In the genomic region with DNA sequence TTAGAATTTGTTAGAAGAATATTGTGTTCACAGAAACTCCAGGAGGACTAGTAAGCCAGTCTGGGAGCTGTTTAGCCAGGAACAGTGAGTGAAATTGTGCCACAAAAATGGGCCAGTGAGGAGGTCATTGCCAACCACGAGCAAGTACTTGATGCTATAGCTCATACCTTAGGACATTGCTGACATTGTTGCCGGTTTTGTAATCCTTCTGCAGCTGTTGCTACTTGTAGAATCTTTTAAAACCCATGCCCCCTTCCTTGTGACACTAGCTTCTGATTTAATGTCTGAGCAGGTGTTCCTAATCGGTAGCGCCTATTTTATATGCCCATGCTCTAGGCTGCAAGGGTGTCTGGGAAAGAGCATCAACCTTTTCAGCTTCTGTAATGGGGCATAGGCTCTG, we compare ENCODE assay signal across 28 cellular contexts. TPM values are rescaled to one million over a fixed set of nuclear protein-coding genes. Genes with fewer than 3 reads are reported as not detected.
DNase-seq lines count a peak whose midpoint lies in the region; ATAC-seq, FAIRE-seq and TF ChIP-seq lines count a peak whose summit lies in the region.
"Had no signal": no experiment of that assay in that cellular context is flagged by ENCODE, and none has a peak within 500 bp of the region (broad histone marks: within the 10 kb centered on the region; RNA-seq: fewer than 3 reads in every experiment).

No MANE protein-coding gene starts in this region.

- no peaks in the 10 kb centered on the region for H3K4me1 ChIP-seq in HEK293 (ENCODE audit: control insufficient read depth, insufficient read depth, low read length)
- H3K4me1 ChIP-seq in GM12878 (ENCODE audit: control insufficient read depth, insufficient read depth, low read length): no peaks in the 10 kb centered on the region
- peaks cover 5% of the 10 kb centered on the region for H3K4me1 ChIP-seq in psoas muscle
- H3K4me1 ChIP-seq: breast epithelium, pancreas had no signal

- intact Hi-C loops in GM12878 (cut with micrococcal nuclease; ENCODE audit: unreplicated experiment) (no loop called here), psoas muscle (cut with DNase I) (no loop called here)

- BruUV-seq in GM12878 (replicated peaks; lab: Mats Ljungman, UMichigan): no TSS peak

- H3K27me3 ChIP-seq in GM12878 (replicated peaks in 1 of 2; ENCODE audit: control insufficient read depth in 2 of 2, insufficient read depth in 2 of 2, low read length in 1 of 2) (no peaks in the 10 kb centered on the region), psoas muscle (ENCODE audit: insufficient read depth in 3 of 3, low read length in 2 of 3) (no peaks in the 10 kb centered on the region)
- H3K27me3 ChIP-seq: breast epithelium, pancreas had no signal

- TF ChIP-seq EP300 in GM12878 (IDR thresholded peaks at IDR 0.05; ENCODE audit: borderline replicate concordance in 1 of 2, control insufficient read depth in 1 of 2, low read depth in 2 of 2, low read length in 2 of 2): no peak

- H3K9me3 ChIP-seq in HEK293 (ENCODE audit: control insufficient read depth, insufficient read depth, low read depth, low read length): no peaks in the 10 kb centered on the region
- no peaks in the 10 kb centered on the region for H3K9me3 ChIP-seq in GM12878 (replicated peaks; ENCODE audit: control insufficient read depth, insufficient read depth, low read length)
- no peaks in the 10 kb centered on the region for H3K9me3 ChIP-seq in psoas muscle
- H3K9me3 ChIP-seq: breast epithelium, pancreas had no signal

- H2AFZ ChIP-seq in GM12878 (ENCODE audit: control insufficient read depth, low read depth, low read length): no peak overlapping the region

- no peak for FAIRE-seq in GM12878 (lab: Jason Lieb, UNC)
- FAIRE-seq: keratinocyte, pancreas, urothelium cell line had no signal

- H3K4me3 ChIP-seq in HEK293 (ENCODE audit: low read depth, low read length) (no peak overlapping the region), GM12878 (peak overlapping the region; percentile 1; the same call in 1 of the 2 replicates), psoas muscle (no peak overlapping the region)
- H3K4me3 ChIP-seq: breast epithelium, pancreas had no signal

- TF ChIP-seq CTCF in HEK293 (tag by site-specific recombination; IDR thresholded peaks at IDR 0.05): no peak
- TF ChIP-seq CTCF in GM12878 (IDR thresholded peaks at IDR 0.05 in 2 of 3, conservative IDR thresholded peaks at IDR 0.05 in 1 of 3; ENCODE audit: control insufficient read depth in 2 of 3, extremely low read depth in 1 of 3, insufficient read depth in 1 of 3, low read depth in 3 of 3, low read length in 3 of 3): no peak
- TF ChIP-seq CTCF in psoas muscle (IDR thresholded peaks at IDR 0.05): no peak
- no peak for TF ChIP-seq CTCF in omental fat pad (IDR thresholded peaks at IDR 0.05)

- SMC1A ChIA-PET in GM12878 (lab: Charles Lee; ENCODE audit: uncharacterized antibody, unreplicated experiment): interaction anchor here (0.6 to 1.3 kb wide), 3 partner anchors 9 to 381 kb away, joined by 3 to 5 read pairs (median 4); no protein-coding TSS in a partner anchor

- H3K79me2 ChIP-seq in GM12878 (ENCODE audit: control insufficient read depth, insufficient read depth, low read length): peaks cover 44% of the 10 kb centered on the region

- 60% methylated on average over 4 of the region's 4 CpGs for WGBS in GM12878 (ENCODE audit: insufficient coverage, insufficient replicate concordance, low lambda C conversion rate, missing lambda C conversion rate)
- 21 to 60% (median 36%) methylated on average over 4 of the region's 4 CpGs for WGBS in psoas muscle, 3 donors

- POLR2A ChIA-PET in HEK293 (lab: Yijun Ruan, JAX) (no interaction called here), GM12878 (lab: Charles Lee) (no interaction called here)

- no peak for TF ChIP-seq POLR2A in GM12878 (IDR thresholded peaks at IDR 0.05; ENCODE audit: low read depth, low read length)

- RAD21 ChIA-PET in GM12878 (lab: Charles Lee; ENCODE audit: unreplicated experiment): no interaction called here

- no peaks in the 10 kb centered on the region for H4K20me1 ChIP-seq in GM12878 (ENCODE audit: control insufficient read depth, insufficient read depth)

- DNase-seq in NCI-H524 (lab: John Stamatoyannopoulos, UW): peak; percentile 27 to 74
- no peak for DNase-seq in GM12878 (ENCODE audit: low read depth, low spot score)
- DNase-seq in psoas muscle: no peak
- DNase-seq in NCI-H774 (lab: John Stamatoyannopoulos, UW): no peak
- no peak for DNase-seq in SHP77 treated with DMSO at 0.1 percent for 48 hours (lab: John Stamatoyannopoulos, UW)
- DNase-seq in omental fat pad (ENCODE audit: low spot score): no peak
- DNase-seq: activated B cell treated with CpG ODN at 0.5 μM for 24 hours; activated CD4-positive, alpha-beta T cell treated with anti-CD3 and anti-CD28 coated beads, Interleukin-2, amount 50 U/mL, for 1 hour; amygdala; Calu3; effector CD4-positive, alpha-beta T cell; GDM1; left ventricle myocardium superior; natural killer cell; NCI-H1417; NCI-H2029 treated with DMSO at 0.1 percent for 48 hours; NCI-H345; pancreas; SHP77; stimulated activated CD4-positive, alpha-beta T cell treated with anti-CD3 and anti-CD28 coated beads, Interleukin-4, amount 100 ng/mL, for 1 hour; substantia nigra had no signal

- TF ChIP-seq RAD21 in GM12878 (IDR thresholded peaks at IDR 0.05; ENCODE audit: insufficient read depth, low read depth, low read length): no peak

- H3K36me3 ChIP-seq in HEK293 (ENCODE audit: control insufficient read depth in 2 of 2, insufficient read depth in 1 of 2, low read length in 2 of 2) (peaks cover 3 to 31% of the 10 kb centered on the region in 2 experiments; a peak in 2 of 3 replicates), GM12878 (ENCODE audit: control insufficient read depth in 2 of 2, insufficient read depth in 2 of 2, low read length in 1 of 2) (no peaks in the 10 kb centered on the region), psoas muscle (ENCODE audit: insufficient read depth in 1 of 2, low read depth in 1 of 2) (peaks cover 0 to 20% of the 10 kb centered on the region in 2 donors)
- H3K36me3 ChIP-seq: breast epithelium had no signal

- in situ Hi-C loops in GM12878 (cut with MboI): no loop called here

- H3K4me2 ChIP-seq in GM12878 (ENCODE audit: control insufficient read depth, insufficient read depth): peak overlapping the region; percentile 31

- CTCF ChIA-PET in HEK293 (lab: Yijun Ruan, JAX): interaction anchor here (0.6 to 1.2 kb wide), 3 partner anchors 20 to 300 kb away, joined by 3 to 4 read pairs (median 3); no protein-coding TSS in a partner anchor
- CTCF ChIA-PET in GM12878 (lab: Yijun Ruan, JAX): interaction anchor here (0.6 to 1.6 kb wide), 2 partner anchors 20 to 115 kb away, joined by 3 to 7 read pairs; no protein-coding TSS in a partner anchor

- H3K27ac ChIP-seq in HEK293 (ENCODE audit: extremely low read depth, low read depth, low read length) (no peak overlapping the region), GM12878 (ENCODE audit: control insufficient read depth, insufficient read depth) (no peak overlapping the region), psoas muscle (peak overlapping the region; percentile 32)
- H3K27ac ChIP-seq: breast epithelium, pancreas had no signal

- no peak overlapping the region for H3K9ac ChIP-seq in GM12878 (ENCODE audit: control insufficient read depth, insufficient read depth, low read length)

- ATAC-seq in GM12878: no peak
- ATAC-seq in psoas muscle: peak in 3 of 4 donors; percentile 21 to 46 (median 30)
- no peak for ATAC-seq in omental fat pad (ENCODE audit: low FRiP score)
- ATAC-seq: left ventricle myocardium superior; natural killer cell; Panc1; pancreas; stimulated activated effector memory CD8-positive, alpha-beta T cell treated with anti-CD3 and anti-CD28 coated beads, Interleukin-12 subunit alpha, Interleukin-12 subunit beta, amount 100 ng/mL, for 72 hours had no signal

RNA-seq across cellular contexts. Expression of a gene that starts 2.5 kb away (rescaled TPM):
- total RNA-seq in GM12878 (2013; cell fraction: nucleolus; rRNA removed): 91.2 and 92.3 TPM in 2 replicates
- total RNA-seq in GM12878 (2014; rRNA removed) (25.3 and 29.5 TPM in 2 replicates), GM12878 (2014; rRNA removed; fragmentation: Illumina TruSeq; extraction: Trizol) (34.7 and 36.8 TPM in 2 replicates), GM12878 (2021) (24.9 and 25.4 TPM in 2 replicates), psoas muscle (1 to 10 TPM; 6.4 to 9.4 (median 8.6) TPM), omental fat pad (10 to 100 TPM in 2 of 4 donors, 1 to 10 TPM in 2; 5.7 to 13.9 (median 9.9) TPM)
- 11.1 TPM for polyA plus RNA-seq in GM12878 (2011; ENCODE audit: low read depth)
- polyA plus RNA-seq in GM12878 (2011; rRNA removed) (10.3 and 12.0 TPM in 2 replicates), GM12878 (2014; fragmentation: Illumina TruSeq; extraction: Trizol) (26.3 and 29.7 TPM in 2 replicates), GM12878 (2014; fragmentation: Nextera tagmentation; extraction: Ambion mirVana) (1 to 10 TPM; 6.5 to 7.0 TPM), GM12878 (2014; rRNA removed) (12.6 and 15.2 TPM in 2 replicates), GM12878 (2016; fragmentation: Nextera tagmentation; extraction: Ambion mirVana) (10 to 100 TPM; 24.2 to 26.5 TPM), psoas muscle (1 to 10 TPM; 3.5 to 6.8 (median 3.6) TPM)
- polyA plus RNA-seq in GM12878 (2011; cell fraction: cytosol; rRNA removed): 11.5 and 12.0 TPM in 2 replicates
- polyA plus RNA-seq in GM12878 (2011; cell fraction: nucleus; rRNA removed): 13.2 and 16.0 TPM in 2 replicates
- 9.8 and 10.9 TPM in 2 replicates for polyA plus RNA-seq in GM12878 (2012)
- polyA minus RNA-seq in GM12878 (2011; rRNA and poly(A)+ RNA removed): 43.7 and 44.3 TPM in 2 replicates
- polyA minus RNA-seq in GM12878 (2011; cell fraction: cytosol; rRNA and poly(A)+ RNA removed): 12.5 and 14.2 TPM in 2 replicates
- 26.1 and 37.2 TPM in 2 replicates for polyA minus RNA-seq in GM12878 (2011; cell fraction: nucleus; rRNA and poly(A)+ RNA removed)

RNA-seq across cellular contexts. Expression of a gene that starts 49.1 kb away (rescaled TPM):
- not detected in 2 replicates for total RNA-seq in GM12878 (2013; cell fraction: nucleolus; rRNA removed)
- total RNA-seq in GM12878 (2014; rRNA removed): not detected in 2 replicates
- not detected in 2 replicates for total RNA-seq in GM12878 (2014; rRNA removed; fragmentation: Illumina TruSeq; extraction: Trizol)
- 0.08 and 0.10 TPM in 2 replicates for total RNA-seq in GM12878 (2021)
- polyA plus RNA-seq in GM12878 (2011; ENCODE audit: low read depth): 0.04 TPM
- not detected in 2 replicates for polyA plus RNA-seq in GM12878 (2011; rRNA removed)
- polyA plus RNA-seq in GM12878 (2011; cell fraction: cytosol; rRNA removed): 0.01 and 0.02 TPM in 2 replicates
- 0.06 TPM in 1 of 2 replicates, not detected in the other for polyA plus RNA-seq in GM12878 (2011; cell fraction: nucleus; rRNA removed)
- 0.11 and 0.22 TPM in 2 replicates for polyA plus RNA-seq in GM12878 (2012)
- polyA plus RNA-seq in GM12878 (2014; fragmentation: Illumina TruSeq; extraction: Trizol): not detected in 2 replicates
- polyA plus RNA-seq in GM12878 (2014; fragmentation: Nextera tagmentation; extraction: Ambion mirVana): not detected
- polyA plus RNA-seq in GM12878 (2014; rRNA removed): not detected in 2 replicates
- polyA plus RNA-seq in GM12878 (2016; fragmentation: Nextera tagmentation; extraction: Ambion mirVana): not detected
- polyA minus RNA-seq in GM12878 (2011; rRNA and poly(A)+ RNA removed): not detected in 2 replicates
- polyA minus RNA-seq in GM12878 (2011; cell fraction: cytosol; rRNA and poly(A)+ RNA removed): not detected in 2 replicates
- polyA minus RNA-seq in GM12878 (2011; cell fraction: nucleus; rRNA and poly(A)+ RNA removed): not detected in 2 replicates
- total RNA-seq in psoas muscle: under 1 TPM in 2 of 4 donors, not detected in 2; 0.22 to 0.41 TPM
- under 1 TPM; 0.01 to 0.08 (median 0.04) TPM for polyA plus RNA-seq in psoas muscle
- under 1 TPM in 1 of 4 donors, not detected in 3; 0.25 TPM for total RNA-seq in omental fat pad
- total RNA-seq: activated B cell treated with CpG ODN at 0.5 μM for 24 hours, MCF 10A had no signal

Comparison
In these comparisons a context has a peak if more than half of its experiments do, and no peak if none do; other contexts are left out.
1. DNase-seq: peak in NCI-H524 (2 of 2); none in GM12878 (single experiment), psoas muscle (0 of 2), NCI-H774 (single experiment), SHP77 treated with DMSO at 0.1 percent for 48 hours (single experiment) and omental fat pad (single experiment).
2. ATAC-seq: peak in psoas muscle (3 of 4); none in GM12878 (single experiment) and omental fat pad (single experiment).